ENCODE assay signal across 8 cellular contexts in genomic region chr17:18261146-18261515, GRCh38. TPM values are rescaled to one million over a fixed set of nuclear protein-coding genes. Genes with fewer than 3 reads are reported as not detected.
A peak's percentile ranks its signal among the peaks of the same experiment; 100 is the strongest.
DNase-seq lines count a peak whose midpoint lies in the region; ATAC-seq, FAIRE-seq and TF ChIP-seq lines count a peak whose summit lies in the region.

No MANE protein-coding gene starts in this region.

- H3K36me3 ChIP-seq in DOHH2 (ENCODE audit: control insufficient read depth, low read length) (peaks cover 10% of the 10 kb centered on the region), right lobe of liver (peaks cover 0 to 32% (median 3%) of the 10 kb centered on the region in 4 donors)

- H3K27me3 Mint-ChIP-seq in T-helper 17 cell: no peaks in the 10 kb centered on the region
- H3K27me3 Mint-ChIP-seq in stimulated activated naive CD8-positive, alpha-beta T cell treated with anti-CD3 and anti-CD28 coated beads, Interleukin-15, amount 100 ng/mL, for 72 hours: no peaks in the 10 kb centered on the region

- H3K27ac ChIP-seq in DOHH2 (ENCODE audit: low read depth, low read length) (peak overlapping the region; percentile 58), dorsolateral prefrontal cortex (peak overlapping the region in 54 of 59 donors; percentile 41 to 96 (median 84)), right lobe of liver (peak overlapping the region; percentile 64 to 72 (median 65))

- FAIRE-seq in D721Med (lab: Jason Lieb, UNC): no peak

- peaks cover 28% of the 10 kb centered on the region for H3K4me1 Mint-ChIP-seq in T-helper 17 cell
- peaks cover 45% of the 10 kb centered on the region for H3K4me1 Mint-ChIP-seq in stimulated activated naive CD8-positive, alpha-beta T cell treated with anti-CD3 and anti-CD28 coated beads, Interleukin-15, amount 100 ng/mL, for 72 hours

- 0% methylated on average over 3 of the region's 16 CpGs for WGBS in right lobe of liver (ENCODE audit: insufficient coverage, low coverage, low lambda C conversion rate, missing lambda C conversion rate)

- no peaks in the 10 kb centered on the region for H3K9me2 ChIP-seq in DOHH2 (replicated peaks; ENCODE audit: control insufficient read depth, low read length)

- H3K79me2 ChIP-seq in DOHH2 (ENCODE audit: control insufficient read depth, low read length): peaks cover 24% of the 10 kb centered on the region

- H3K4me3 Mint-ChIP-seq in T-helper 17 cell: peak overlapping the region; percentile 86
- H3K4me3 Mint-ChIP-seq in stimulated activated naive CD8-positive, alpha-beta T cell treated with anti-CD3 and anti-CD28 coated beads, Interleukin-15, amount 100 ng/mL, for 72 hours: peak overlapping the region; percentile 86 to 90

- ATAC-seq in T-helper 17 cell: no peak
- ATAC-seq in right lobe of liver: peak; percentile 44 to 68 (median 57)
- ATAC-seq in stimulated activated naive CD8-positive, alpha-beta T cell treated with anti-CD3 and anti-CD28 coated beads, Interleukin-15, amount 100 ng/mL, for 72 hours: peak; percentile 31
- no peak for ATAC-seq in HG02938 (IDR thresholded peaks at IDR 0.05; ENCODE audit: unreplicated experiment)

- CTCF ChIA-PET in HEK293T (lab: Yijun Ruan, JAX): no interaction called here

- H3K27me3 ChIP-seq in DOHH2 (ENCODE audit: control insufficient read depth, low read length) (no peaks in the 10 kb centered on the region), dorsolateral prefrontal cortex (no peaks in the 10 kb centered on the region), right lobe of liver (no peaks in the 10 kb centered on the region)

- TF ChIP-seq POLR2A in right lobe of liver (IDR thresholded peaks at IDR 0.05): no peak

- H4K20me1 ChIP-seq in DOHH2 (ENCODE audit: control insufficient read depth, insufficient read depth, low read depth, low read length): 0 out of 2 replicates have a peak, but pooled peaks cover 7% of the 10 kb centered on the region

- intact Hi-C loops in dorsolateral prefrontal cortex (cut with DNase I): loop anchor here (2.0 to 5.0 kb wide), 2 partner anchors 54 to 74 kb away; partner anchors contain the start of genes SMCR8 (in 2 of the 2) and TOP3A (in 2 of the 2)
- intact Hi-C loops in right lobe of liver (cut with DNase I): no loop called here

- DNase-seq in HEK293T (ENCODE audit: extremely low spot score) (peak; percentile 27), T-helper 17 cell (no peak), dorsolateral prefrontal cortex (peak in 6 of 10 donors; percentile 29 to 72 (median 58)), right lobe of liver (peak; percentile 87 to 89 (median 89)), D721Med (ENCODE audit: insufficient read length, low spot score) (no peak)
- DNase-seq in stimulated activated naive CD8-positive, alpha-beta T cell treated with anti-CD3 and anti-CD28 coated beads, Interleukin-15, amount 100 ng/mL, for 72 hours: peak in 1 of 2 donors; percentile 54

- H3K9me3 ChIP-seq in DOHH2 (ENCODE audit: control insufficient read depth, insufficient read depth, low read length) (no peaks in the 10 kb centered on the region), T-helper 17 cell (ENCODE audit: control insufficient read depth, low read length, poor library complexity, severe bottlenecking) (no peaks in the 10 kb centered on the region), right lobe of liver (no peaks in the 10 kb centered on the region)

- H3F3A ChIP-seq in DOHH2 (ENCODE audit: control insufficient read depth, insufficient read depth): no peaks in the 10 kb centered on the region

- H3K4me3 ChIP-seq in DOHH2 (ENCODE audit: low read length) (peak overlapping the region; percentile 82), dorsolateral prefrontal cortex (peak overlapping the region; percentile 70 to 99 (median 94)), right lobe of liver (peak overlapping the region; percentile 77 to 98 (median 90))

- peak overlapping the region; percentile 54 for H3K27ac Mint-ChIP-seq in T-helper 17 cell
- H3K27ac Mint-ChIP-seq in stimulated activated naive CD8-positive, alpha-beta T cell treated with anti-CD3 and anti-CD28 coated beads, Interleukin-15, amount 100 ng/mL, for 72 hours: peak overlapping the region; percentile 93 to 98

- H3K9me3 Mint-ChIP-seq in stimulated activated naive CD8-positive, alpha-beta T cell treated with anti-CD3 and anti-CD28 coated beads, Interleukin-15, amount 100 ng/mL, for 72 hours: no peaks in the 10 kb centered on the region

- peak overlapping the region; percentile 87 for H3K4me2 ChIP-seq in DOHH2 (ENCODE audit: low read length)

- POLR2A ChIA-PET in HEK293T (lab: Yijun Ruan, JAX): interaction anchor here (0.6 to 1.5 kb wide), 5 partner anchors 13 to 54 kb away, joined by 3 to 4 read pairs (median 3); partner anchors contain the start of genes SMCR8 and TOP3A

- no peak for TF ChIP-seq CTCF in DOHH2 (IDR thresholded peaks at IDR 0.05; ENCODE audit: low read depth, low read length, poor library complexity, severe bottlenecking)
- no peak for TF ChIP-seq CTCF in dorsolateral prefrontal cortex (IDR thresholded peaks at IDR 0.05 in 54 of 56, conservative IDR thresholded peaks at IDR 0.05 in 2 of 56; ENCODE audit: low read depth in 1 of 56, partially characterized antibody in 56 of 56)
- no peak for TF ChIP-seq CTCF in right lobe of liver (IDR thresholded peaks at IDR 0.05)
- no peak for TF ChIP-seq CTCF in D721Med (IDR thresholded peaks at IDR 0.05; ENCODE audit: insufficient read depth, missing control alignments)

- no peaks in the 10 kb centered on the region for H3K36me3 Mint-ChIP-seq in T-helper 17 cell (ENCODE audit: low read depth)

- H3K4me1 ChIP-seq in DOHH2 (ENCODE audit: control insufficient read depth, low read length) (peaks cover 34% of the 10 kb centered on the region), right lobe of liver (peaks cover 0 to 29% (median 13%) of the 10 kb centered on the region in 4 donors)

TF ChIP-seq in HEK293T, 16 proteins besides CTCF, POLR2A, EP300 and RAD21:
- TF ChIP-seq HDGF (IDR thresholded peaks at IDR 0.05; ENCODE audit: borderline replicate concordance) (no peak), FOXK2 (IDR thresholded peaks at IDR 0.05) (no peak), ELF4 (IDR thresholded peaks at IDR 0.05) (no peak), LEF1 (IDR thresholded peaks at IDR 0.05; ENCODE audit: borderline replicate concordance) (no peak), BHLHE40 (IDR thresholded peaks at IDR 0.05; ENCODE audit: borderline replicate concordance) (no peak), SUZ12 (IDR thresholded peaks at IDR 0.05) (no peak), ZNF384 (IDR thresholded peaks at IDR 0.05) (no peak), PKNOX1 (IDR thresholded peaks at IDR 0.05) (no peak), TARDBP (IDR thresholded peaks at IDR 0.05) (no peak), SP1 (IDR thresholded peaks at IDR 0.05) (no peak), L3MBTL2 (conservative IDR thresholded peaks at IDR 0.05) (no peak), NFRKB (IDR thresholded peaks at IDR 0.05) (no peak), ARNT (IDR thresholded peaks at IDR 0.05) (no peak), FOXM1 (IDR thresholded peaks at IDR 0.05; ENCODE audit: borderline replicate concordance) (no peak), CTBP1 (IDR thresholded peaks at IDR 0.05; ENCODE audit: borderline replicate concordance) (no peak), FOXA1 (IDR thresholded peaks at IDR 0.05) (no peak)
TF ChIP-seq in HEK293T: peak in this region for 0.

RNA-seq across cellular contexts. Expression of gene MIEF2, which starts 0.7 kb away (rescaled TPM):
- 10 to 100 TPM in 1 of 2 donors, 1 to 10 TPM in 1; 6.1 to 10.2 TPM for total RNA-seq in T-helper 17 cell
- total RNA-seq in dorsolateral prefrontal cortex: 10 to 100 TPM; 12.6 to 31.3 (median 19.8) TPM
- 10 to 100 TPM in 1 of 6 experiments, 1 to 10 TPM in 5; 5.9 to 10.6 (median 7.1) TPM for total RNA-seq in right lobe of liver

RNA-seq across cellular contexts. Expression of gene FLII, which starts 2.6 kb away (rescaled TPM):
- total RNA-seq in T-helper 17 cell: 100 to 1,000 TPM; 276 to 284 TPM
- total RNA-seq in dorsolateral prefrontal cortex: 100 to 1,000 TPM in 118 of 120 experiments, 10 to 100 TPM in 2; 86.1 to 217 (median 147) TPM
- total RNA-seq in right lobe of liver: 100 to 1,000 TPM in 4 of 6 experiments, 10 to 100 TPM in 2; 89.0 to 171 (median 116) TPM

RNA-seq across cellular contexts. Expression of gene LLGL1, which starts 35.7 kb away (rescaled TPM):
- total RNA-seq in T-helper 17 cell: 10 to 100 TPM; 14.6 to 16.2 TPM
- 100 to 1,000 TPM in 8 of 120 experiments, 10 to 100 TPM in 112; 30.0 to 174 (median 53.4) TPM for total RNA-seq in dorsolateral prefrontal cortex
- 1 to 10 TPM; 2.0 to 8.6 (median 2.8) TPM for total RNA-seq in right lobe of liver

RNA-seq across cellular contexts. Expression of gene TOP3A, which starts 53.7 kb away (rescaled TPM):
- total RNA-seq in T-helper 17 cell (10 to 100 TPM; 31.8 to 38.4 TPM), dorsolateral prefrontal cortex (10 to 100 TPM; 30.1 to 65.0 (median 46.2) TPM), right lobe of liver (10 to 100 TPM; 13.7 to 29.9 (median 20.7) TPM)

RNA-seq across cellular contexts. Expression of gene SMCR8, which starts 54.0 kb away (rescaled TPM):
- 10 to 100 TPM; 37.9 to 51.6 TPM for total RNA-seq in T-helper 17 cell
- 10 to 100 TPM; 13.6 to 22.3 (median 18.4) TPM for total RNA-seq in dorsolateral prefrontal cortex
- 1 to 10 TPM; 4.2 to 7.9 (median 6.4) TPM for total RNA-seq in right lobe of liver

Comparison
In these comparisons a context has a peak if more than half of its experiments do, and no peak if none do; other contexts are left out.
1. DNase-seq: peak in HEK293T (single experiment), dorsolateral prefrontal cortex (6 of 10) and right lobe of liver (3 of 3); none in T-helper 17 cell (0 of 3) and D721Med (single experiment).
2. ATAC-seq: peak in right lobe of liver (4 of 4) and stimulated activated naive CD8-positive, alpha-beta T cell treated with anti-CD3 and anti-CD28 coated beads, Interleukin-15, amount 100 ng/mL, for 72 hours (single experiment); none in T-helper 17 cell (single experiment) and HG02938 (single experiment).
3. intact Hi-C loops: an anchor here in dorsolateral prefrontal cortex (2.0 to 5.0 kb wide); none called in right lobe of liver.
4. Peak in every context shown above with its lines, with median percentiles within 50 percentile points of each other: H3K27ac ChIP-seq and H3K4me3 ChIP-seq.